15 cellular contexts compared by ENCODE assay signal in genomic region chr2:48829036-48829435, GRCh38.
"Had no signal": no experiment of that assay in that cellular context is flagged by ENCODE, and none has a peak within 500 bp of the region (broad histone marks: within the 10 kb centered on the region; RNA-seq: fewer than 3 reads in every experiment).

No MANE protein-coding gene starts in this region.

- H3K9me3 ChIP-seq: sigmoid colon, uterus had no signal

- DNase-seq: activated CD4-positive, alpha-beta T cell treated with anti-CD3 and anti-CD28 coated beads for 1 hour; activated CD4-positive, alpha-beta T cell treated with anti-CD3 and anti-CD28 coated beads, Interleukin-2, amount 50 U/mL, for 4 hours; activated naive CD4-positive, alpha-beta T cell; activated T-cell treated with anti-CD3 and anti-CD28 coated beads for 4 hours; cortex of kidney; foreskin keratinocyte; midbrain; sigmoid colon; stimulated activated CD4-positive, alpha-beta T cell treated with anti-CD3 and anti-CD28 coated beads, Interleukin-2, amount 100 ng/mL, for 48 hours; stimulated activated naive B cell treated with anti-CD40 and anti-IgM and Interleukin-4, amounts not matched to agents 10 μg/mL and 1 μg/mL and 100 μg/mL, for 72 hours; substantia nigra; uterus had no signal

- H3K4me1 ChIP-seq: ascending aorta, foreskin keratinocyte, sigmoid colon, tibial nerve, uterus had no signal

- ATAC-seq: foreskin keratinocyte; stimulated activated naive B cell treated with anti-CD40 and anti-IgM and Interleukin-4, amounts not matched to agents 10 μg/mL and 1 μg/mL and 100 μg/mL, for 72 hours had no signal

- H3K27me3 ChIP-seq: ascending aorta, foreskin keratinocyte, sigmoid colon, tibial nerve, uterus had no signal

- H3K4me3 ChIP-seq: ascending aorta, lung, sigmoid colon, tibial nerve, uterus had no signal

- H3K27ac ChIP-seq: ascending aorta, foreskin keratinocyte, sigmoid colon, tibial nerve, uterus had no signal

- H3K36me3 ChIP-seq: ascending aorta, sigmoid colon, tibial nerve, uterus had no signal
